Comparison of ENCODE assay signal across 19 cellular contexts in the genomic region with DNA sequence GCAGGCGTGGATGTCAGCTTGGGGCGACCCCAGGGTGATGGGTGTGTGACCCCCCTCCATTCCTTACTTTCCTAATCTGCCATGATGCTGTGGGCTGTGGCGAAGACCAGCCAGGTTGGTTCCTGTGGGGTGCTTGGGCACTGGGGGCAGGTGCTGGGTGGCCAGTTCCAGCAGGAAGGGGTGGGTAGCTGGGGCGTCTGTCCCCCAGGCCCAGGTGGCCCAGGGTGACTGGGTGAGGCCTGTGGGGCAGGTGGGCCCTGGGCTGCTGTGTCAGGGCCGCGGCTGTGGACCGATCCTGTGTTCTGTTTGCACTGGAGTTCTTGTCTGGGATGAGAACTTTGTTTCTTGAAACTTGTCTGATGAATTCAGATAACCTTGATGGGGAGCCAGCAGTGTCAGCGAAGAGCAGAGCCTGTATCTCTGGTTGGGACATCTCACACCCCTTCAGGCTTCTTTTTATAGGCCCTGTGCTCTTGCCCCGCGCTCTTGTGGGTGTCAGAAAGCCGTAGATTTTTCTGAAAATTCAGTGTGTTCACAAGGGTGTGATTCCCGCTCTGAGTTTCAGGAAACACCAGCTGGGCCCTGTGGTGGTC. TPM values are rescaled to one million over a fixed set of nuclear protein-coding genes. Genes with fewer than 3 reads are reported as not detected.
A peak's percentile ranks its signal among the peaks of the same experiment; 100 is the strongest.
DNase-seq lines count a peak whose midpoint lies in the region; ATAC-seq and TF ChIP-seq lines count a peak whose summit lies in the region.
"Had no signal": no experiment of that assay in that cellular context is flagged by ENCODE, and none has a peak within 500 bp of the region (broad histone marks: within the 10 kb centered on the region; RNA-seq: fewer than 3 reads in every experiment).

No MANE protein-coding gene starts in this region.

- no TSS peak for BruUV-seq in HCT116 (replicated peaks; lab: Mats Ljungman, UMichigan)

- peaks cover 36% of the 10 kb centered on the region for H3K79me2 ChIP-seq in HCT116 (ENCODE audit: insufficient read depth, low read length)

- ATAC-seq in HCT116 = no peak
- ATAC-seq in lower lobe of right lung = no peak

- H3K4me1 ChIP-seq in right atrium auricular region = peaks cover 0 to 23% of the 10 kb centered on the region in 2 donors
- H3K4me1 ChIP-seq in HCT116 (ENCODE audit: control insufficient read depth in 1 of 2, insufficient read depth in 2 of 2, low read length in 2 of 2) = peaks cover 26 to 39% of the 10 kb centered on the region in 2 experiments
- peaks cover 10% of the 10 kb centered on the region for H3K4me1 ChIP-seq in lower lobe of right lung

- H3K9ac ChIP-seq in HCT116 (ENCODE audit: low read length) = no peak overlapping the region

- H3K9me3 ChIP-seq in right atrium auricular region (no peaks in the 10 kb centered on the region), HCT116 (ENCODE audit: control insufficient read depth in 1 of 2, insufficient read depth in 1 of 2, low read depth in 1 of 2, low read length in 2 of 2) (no peaks in the 10 kb centered on the region), lower lobe of right lung (no peaks in the 10 kb centered on the region)

- intact Hi-C loops in cardiac septum (cut with DNase I) = no loop called here
- intact Hi-C loops in HCT116 (cut with micrococcal nuclease) = no loop called here
- intact Hi-C loops in lower lobe of right lung (cut with DNase I) = no loop called here

- no peak for TF ChIP-seq RAD21 in HCT116 (IDR thresholded peaks at IDR 0.05; ENCODE audit: low read depth)

- CTCF ChIA-PET in HCT116 (lab: Charles Lee) = no interaction called here

- POLR2A ChIA-PET in HCT116 (lab: Charles Lee) = no interaction called here

- no peaks in the 10 kb centered on the region for H3K27me3 ChIP-seq in right atrium auricular region
- H3K27me3 ChIP-seq in HCT116 (ENCODE audit: insufficient read depth, low read length) = no peaks in the 10 kb centered on the region
- peaks cover 29% of the 10 kb centered on the region for H3K27me3 ChIP-seq in lower lobe of right lung (ENCODE audit: low read depth)

- RAD21 ChIA-PET in HCT116 (lab: Charles Lee; ENCODE audit: low non-redundant PET in 1 of 2, low total read pairs in 2 of 2, uncharacterized antibody in 2 of 2, unreplicated experiment in 2 of 2) = no interaction called here

- H3K27ac ChIP-seq in right atrium auricular region = peak overlapping the region; percentile 77 to 79
- peak overlapping the region; percentile 14; the same call in 1 of the 2 replicates for H3K27ac ChIP-seq in HCT116 (ENCODE audit: low read depth, low read length)
- peak overlapping the region; percentile 31 for H3K27ac ChIP-seq in lower lobe of right lung
- H3K27ac ChIP-seq: PC-9 had no signal

- no peaks in the 10 kb centered on the region for H3K9me2 ChIP-seq in HCT116 (ENCODE audit: insufficient read depth)

- no peaks in the 10 kb centered on the region for H4K20me1 ChIP-seq in HCT116 (ENCODE audit: insufficient read depth)

- TF ChIP-seq POLR2A in HCT116 (IDR thresholded peaks at IDR 0.05; ENCODE audit: borderline replicate concordance, extremely low read depth, insufficient read depth, insufficient read length) = no peak

- no peak for TF ChIP-seq CTCF in right atrium auricular region (IDR thresholded peaks at IDR 0.05)
- no peak for TF ChIP-seq CTCF in HCT116 (IDR thresholded peaks at IDR 0.05 in 2 of 3, conservative IDR thresholded peaks at IDR 0.05 in 1 of 3; ENCODE audit: borderline replicate concordance in 1 of 3, insufficient read depth in 1 of 3, low read depth in 2 of 3, low read length in 2 of 3)
- TF ChIP-seq CTCF in lower lobe of right lung (IDR thresholded peaks at IDR 0.05) = no peak

- H3K36me3 ChIP-seq in right atrium auricular region = no peaks in the 10 kb centered on the region
- H3K36me3 ChIP-seq in HCT116 (ENCODE audit: control insufficient read depth in 1 of 2, insufficient read depth in 2 of 2, low read length in 2 of 2) = peaks cover 5 to 12% of the 10 kb centered on the region in 2 experiments; a peak in 2 of 4 replicates
- peaks cover 20% of the 10 kb centered on the region for H3K36me3 ChIP-seq in lower lobe of right lung

- no peak overlapping the region for H2AFZ ChIP-seq in HCT116 (ENCODE audit: low read depth, low read length, poor library complexity, severe bottlenecking)
- H2AFZ ChIP-seq: PC-9 had no signal

- H3K4me2 ChIP-seq in HCT116 (ENCODE audit: low read length) = peak overlapping the region; percentile 90
- H3K4me2 ChIP-seq: PC-9 had no signal

- H3K4me3 ChIP-seq in right atrium auricular region (no peak overlapping the region), HCT116 (replicated peaks in 1 of 2; ENCODE audit: low read depth in 1 of 2, low read length in 2 of 2) (no peak overlapping the region), lower lobe of right lung (no peak overlapping the region)
- H3K4me3 ChIP-seq: PC-9 had no signal

- no peak for DNase-seq in right atrium auricular region (ENCODE audit: low spot score)
- no peak for DNase-seq in cardiac septum (ENCODE audit: low spot score)
- DNase-seq in HCT116 (ENCODE audit: low read depth, low spot score) = no peak
- DNase-seq in lower lobe of right lung = no peak
- DNase-seq in SHP77 (lab: John Stamatoyannopoulos, UW) = no peak
- no peak for DNase-seq in stimulated activated naive CD4-positive, alpha-beta T cell (lab: John Stamatoyannopoulos, UW)
- DNase-seq in activated T-cell treated with anti-CD3 and anti-CD28 coated beads, Interleukin-2, amount 50 U/mL, for 1 hour = no peak
- DNase-seq: COR-L47, DMS 273 treated with DMSO at 0.1 percent for 48 hours, DND-41, HCEC 1CT, KBM-7, MV-4-11, NCI-H187, NCI-H345, NCI-H524 treated with DMSO at 0.1 percent for 48 hours, PC-9 had no signal

TF ChIP-seq in HCT116, 20 proteins besides CTCF, POLR2A, EP300 and RAD21:
- no peak for TF ChIP-seq EZH2 (IDR thresholded peaks at IDR 0.05)
- no peak for TF ChIP-seq TCF7L2 (IDR thresholded peaks at IDR 0.05; ENCODE audit: borderline replicate concordance, extremely low read depth, insufficient read depth, insufficient read length)
- TF ChIP-seq SRF (IDR thresholded peaks at IDR 0.05; ENCODE audit: low read depth) = no peak
- TF ChIP-seq, protein P1, sequence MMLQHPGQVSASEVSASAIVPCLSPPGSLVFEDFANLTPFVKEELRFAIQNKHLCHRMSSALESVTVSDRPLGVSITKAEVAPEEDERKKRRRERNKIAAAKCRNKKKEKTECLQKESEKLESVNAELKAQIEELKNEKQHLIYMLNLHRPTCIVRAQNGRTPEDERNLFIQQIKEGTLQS (IDR thresholded peaks at IDR 0.05) = no peak
- TF ChIP-seq CEBPB (IDR thresholded peaks at IDR 0.05; ENCODE audit: low read depth) = no peak
- TF ChIP-seq ZFX (IDR thresholded peaks at IDR 0.05) = no peak
- TF ChIP-seq SP1 (IDR thresholded peaks at IDR 0.05; ENCODE audit: low read depth) = no peak
- no peak for TF ChIP-seq JUND (IDR thresholded peaks at IDR 0.05)
- TF ChIP-seq, protein P2, sequence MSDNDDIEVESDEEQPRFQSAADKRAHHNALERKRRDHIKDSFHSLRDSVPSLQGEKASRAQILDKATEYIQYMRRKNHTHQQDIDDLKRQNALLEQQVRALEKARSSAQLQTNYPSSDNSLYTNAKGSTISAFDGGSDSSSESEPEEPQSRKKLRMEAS (IDR thresholded peaks at IDR 0.05) = no peak
- TF ChIP-seq EGR1 (IDR thresholded peaks at IDR 0.05; ENCODE audit: low read depth) = no peak
- TF ChIP-seq, protein P3, sequence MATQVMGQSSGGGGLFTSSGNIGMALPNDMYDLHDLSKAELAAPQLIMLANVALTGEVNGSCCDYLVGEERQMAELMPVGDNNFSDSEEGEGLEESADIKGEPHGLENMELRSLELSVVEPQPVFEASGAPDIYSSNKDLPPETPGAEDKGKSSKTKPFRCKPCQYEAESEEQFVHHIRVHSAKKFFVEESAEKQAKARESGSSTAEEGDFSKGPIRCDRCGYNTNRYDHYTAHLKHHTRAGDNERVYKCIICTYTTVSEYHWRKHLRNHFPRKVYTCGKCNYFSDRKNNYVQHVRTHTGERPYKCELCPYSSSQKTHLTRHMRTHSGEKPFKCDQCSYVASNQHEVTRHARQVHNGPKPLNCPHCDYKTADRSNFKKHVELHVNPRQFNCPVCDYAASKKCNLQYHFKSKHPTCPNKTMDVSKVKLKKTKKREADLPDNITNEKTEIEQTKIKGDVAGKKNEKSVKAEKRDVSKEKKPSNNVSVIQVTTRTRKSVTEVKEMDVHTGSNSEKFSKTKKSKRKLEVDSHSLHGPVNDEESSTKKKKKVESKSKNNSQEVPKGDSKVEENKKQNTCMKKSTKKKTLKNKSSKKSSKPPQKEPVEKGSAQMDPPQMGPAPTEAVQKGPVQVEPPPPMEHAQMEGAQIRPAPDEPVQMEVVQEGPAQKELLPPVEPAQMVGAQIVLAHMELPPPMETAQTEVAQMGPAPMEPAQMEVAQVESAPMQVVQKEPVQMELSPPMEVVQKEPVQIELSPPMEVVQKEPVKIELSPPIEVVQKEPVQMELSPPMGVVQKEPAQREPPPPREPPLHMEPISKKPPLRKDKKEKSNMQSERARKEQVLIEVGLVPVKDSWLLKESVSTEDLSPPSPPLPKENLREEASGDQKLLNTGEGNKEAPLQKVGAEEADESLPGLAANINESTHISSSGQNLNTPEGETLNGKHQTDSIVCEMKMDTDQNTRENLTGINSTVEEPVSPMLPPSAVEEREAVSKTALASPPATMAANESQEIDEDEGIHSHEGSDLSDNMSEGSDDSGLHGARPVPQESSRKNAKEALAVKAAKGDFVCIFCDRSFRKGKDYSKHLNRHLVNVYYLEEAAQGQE (IDR thresholded peaks at IDR 0.05; ENCODE audit: low read depth) = no peak
- TF ChIP-seq FOSL1 (IDR thresholded peaks at IDR 0.05; ENCODE audit: low read depth) = no peak
- no peak for TF ChIP-seq YY1 (IDR thresholded peaks at IDR 0.05; ENCODE audit: extremely low read depth, insufficient replicate concordance, low read depth, low read length)

RNA-seq across cellular contexts. Expression of a gene that starts 3.7 kb away (rescaled TPM):
- total RNA-seq in right atrium auricular region = 10 to 100 TPM; 15.3 to 16.4 TPM
- 13.9 TPM for total RNA-seq in cardiac septum
- 46.8 TPM for total RNA-seq in HCT116 (2021; ENCODE audit: unreplicated experiment)
- 40.1 and 45.4 TPM in 2 replicates for polyA plus RNA-seq in HCT116 (2012)
- 97.6 TPM for total RNA-seq in lower lobe of right lung

RNA-seq across cellular contexts. Expression of a gene that starts 34.7 kb away (rescaled TPM):
- total RNA-seq in right atrium auricular region (not detected), cardiac septum (1.1 TPM), HCT116 (2021; ENCODE audit: unreplicated experiment) (15.6 TPM), lower lobe of right lung (2.7 TPM)
- 21.8 and 30.5 TPM in 2 replicates for polyA plus RNA-seq in HCT116 (2012)
- total RNA-seq: PC-9 had no signal
- polyA plus RNA-seq: CD14-positive monocyte had no signal

RNA-seq across cellular contexts. Expression of a gene that starts 50.3 kb away (rescaled TPM):
- not detected for total RNA-seq in right atrium auricular region
- total RNA-seq in cardiac septum = not detected
- 4.9 TPM for total RNA-seq in HCT116 (2021; ENCODE audit: unreplicated experiment)
- polyA plus RNA-seq in HCT116 (2012) = 2.9 and 3.3 TPM in 2 replicates
- total RNA-seq in lower lobe of right lung = 6.6 TPM
- total RNA-seq: SK-MEL-5 had no signal
- polyA plus RNA-seq: CD14-positive monocyte had no signal

Comparison
In these comparisons a context has a peak if more than half of its experiments do, and no peak if none do; other contexts are left out.
1. H3K27ac ChIP-seq: peak in every context shown above with its lines; median percentile 78 in right atrium auricular region; 31 in lower lobe of right lung; 14 in HCT116.